In the genomic region with DNA sequence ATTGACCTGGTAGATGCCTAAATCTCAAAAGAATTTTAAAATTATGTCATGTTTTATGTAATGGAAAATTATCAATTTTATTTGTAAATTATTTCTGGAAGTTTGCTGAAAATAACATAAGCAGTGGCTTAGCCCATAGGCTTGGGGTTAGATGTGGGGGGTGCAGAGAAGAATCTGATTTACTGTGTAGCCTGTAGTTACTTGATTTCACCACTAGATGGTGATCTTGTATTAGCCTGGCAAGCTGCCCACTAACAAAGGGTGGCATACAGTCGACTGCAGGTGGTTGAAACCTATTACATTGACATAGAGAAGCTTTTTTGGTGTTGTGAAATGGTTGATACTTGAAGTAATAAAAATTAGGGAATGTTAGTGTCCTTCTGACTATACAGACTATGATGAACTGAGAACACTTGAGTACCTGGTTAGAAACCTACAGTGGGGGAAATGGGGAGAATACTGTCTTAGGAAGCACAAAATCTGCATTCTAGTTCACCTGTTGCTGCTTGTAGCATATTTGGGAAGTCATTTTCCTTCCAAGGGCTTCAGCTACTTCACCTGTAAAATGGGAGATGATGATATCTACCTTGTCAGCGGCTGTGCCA, we compare ENCODE assay signal across 8 cellular contexts.
DNase-seq lines count a peak whose midpoint lies in the region; ATAC-seq, FAIRE-seq and TF ChIP-seq lines count a peak whose summit lies in the region.

No MANE protein-coding gene starts in this region.

- peaks cover 1% of the 10 kb centered on the region for H3K4me1 Mint-ChIP-seq in activated T-cell treated with anti-CD3 and anti-CD28 coated beads, Interleukin-2, amount 50 U/mL, for 4 hours (ENCODE audit: low read depth)

- 38 to 47% methylated on average over 2 of the region's 2 CpGs for WGBS in pancreas, 2 donors

- H3K36me3 ChIP-seq in pancreas, result no peaks in the 10 kb centered on the region

- H3K4me3 ChIP-seq in pancreas, result no peak overlapping the region

- peak; percentile 98 for ATAC-seq in GM21390 (IDR thresholded peaks at IDR 0.05; ENCODE audit: unreplicated experiment)
- ATAC-seq in HG03521 (IDR thresholded peaks at IDR 0.05; ENCODE audit: unreplicated experiment), result peak; percentile 89
- ATAC-seq in activated T-cell treated with anti-CD3 and anti-CD28 coated beads, Interleukin-2, amount 50 U/mL, for 4 hours, result peak; percentile 21 to 66
- peak; percentile 77 to 99 (median 96) for ATAC-seq in pancreas

- H3K9me3 Mint-ChIP-seq in activated T-cell treated with anti-CD3 and anti-CD28 coated beads, Interleukin-2, amount 50 U/mL, for 4 hours, result no peaks in the 10 kb centered on the region

- no peaks in the 10 kb centered on the region for H3K27me3 ChIP-seq in pancreas

- intact Hi-C loops in pancreas (cut with DNase I), result no loop called here

- H3K27me3 Mint-ChIP-seq in activated T-cell treated with anti-CD3 and anti-CD28 coated beads, Interleukin-2, amount 50 U/mL, for 4 hours (ENCODE audit: low read depth), result peaks cover 8% of the 10 kb centered on the region

- H3K4me1 ChIP-seq in pancreas, result no peaks in the 10 kb centered on the region

- peak; percentile 6 for DNase-seq in GDM1 (lab: John Stamatoyannopoulos, UW)
- peak; percentile 50 to 73 for DNase-seq in NCI-H524 (lab: John Stamatoyannopoulos, UW)
- peak; percentile 6 for DNase-seq in activated T-cell treated with anti-CD3 and anti-CD28 coated beads, Interleukin-2, amount 50 U/mL, for 4 hours
- DNase-seq in glomerular visceral epithelial cell (ENCODE audit: extremely low spot score), result peak; percentile 39
- peak in 4 of 6 donors; percentile 23 to 50 (median 37) for DNase-seq in pancreas
- no peak for DNase-seq in activated effector memory CD4-positive, alpha-beta T cell treated with Interleukin-2 at 50 U/mL for 16 hours

- no peak overlapping the region for H3K27ac ChIP-seq in pancreas

- H3K9me3 ChIP-seq in pancreas, result no peaks in the 10 kb centered on the region

- H3K4me3 Mint-ChIP-seq in activated T-cell treated with anti-CD3 and anti-CD28 coated beads, Interleukin-2, amount 50 U/mL, for 4 hours, result no peak overlapping the region

- FAIRE-seq in pancreas (lab: Jason Lieb, UNC), result peak; percentile 82

- peak; percentile 78 to 92 (median 90) for TF ChIP-seq CTCF in pancreas (IDR thresholded peaks at IDR 0.05)

- no peaks in the 10 kb centered on the region for H3K36me3 Mint-ChIP-seq in activated T-cell treated with anti-CD3 and anti-CD28 coated beads, Interleukin-2, amount 50 U/mL, for 4 hours (ENCODE audit: insufficient read depth)

Comparison
In these comparisons a context has a peak if more than half of its experiments do, and no peak if none do; other contexts are left out.
1. ATAC-seq: peak in every context shown above with its lines; median percentile 98 in GM21390; 96 in pancreas; 89 in HG03521; 44 in activated T-cell treated with anti-CD3 and anti-CD28 coated beads, Interleukin-2, amount 50 U/mL, for 4 hours.